ENCODE assay signal across 8 cellular contexts in the genomic region with DNA sequence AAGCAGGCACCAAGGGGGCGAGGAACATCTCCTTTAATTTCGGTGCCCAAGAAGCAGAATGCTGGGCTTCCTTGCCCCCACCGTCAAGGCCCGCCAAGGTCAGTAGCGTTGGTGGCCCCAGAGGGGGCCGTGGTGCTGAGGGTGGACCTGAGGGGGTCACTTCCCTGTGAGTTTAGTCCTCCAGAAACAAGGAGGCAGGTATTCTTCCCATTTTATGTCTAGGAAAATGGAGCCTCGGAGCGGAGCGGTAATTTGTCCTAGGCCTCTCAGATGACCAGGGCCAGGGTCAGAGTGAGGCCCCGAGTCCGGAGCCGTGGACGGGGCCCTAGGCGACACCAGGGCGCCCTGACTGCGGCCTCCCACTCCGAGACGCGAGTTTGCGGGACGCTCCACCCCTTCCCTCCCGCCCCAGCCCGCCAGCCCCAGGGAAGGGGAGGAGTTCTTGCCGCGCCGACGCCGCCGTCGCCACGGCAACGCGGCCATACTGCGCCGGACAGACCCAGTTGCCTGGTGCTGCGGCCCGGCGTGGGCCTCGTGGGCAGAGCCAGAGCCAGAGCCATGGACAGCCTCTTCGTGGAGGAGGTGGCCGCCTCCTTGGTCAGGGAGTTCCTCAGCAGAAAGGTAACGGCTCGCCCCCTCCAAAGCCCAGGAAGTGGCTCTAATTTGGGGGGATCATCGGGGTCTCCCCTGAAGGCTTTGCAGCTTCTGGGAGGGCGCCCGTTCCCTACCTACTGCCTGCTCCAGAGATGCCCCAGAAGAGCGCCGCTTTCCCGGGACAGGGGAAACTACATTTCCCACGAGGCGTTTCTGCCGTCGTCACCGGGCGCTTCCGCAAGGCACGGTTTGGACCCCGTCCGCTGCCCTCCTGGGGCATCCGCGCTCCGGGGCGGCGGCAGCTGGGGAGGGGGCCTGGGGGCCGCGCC. TPM values are rescaled to one million over a fixed set of nuclear protein-coding genes. Genes with fewer than 3 reads are reported as not detected.
A peak's percentile ranks its signal among the peaks of the same experiment; 100 is the strongest.
DNase-seq lines count a peak whose midpoint lies in the region; ATAC-seq, FAIRE-seq and TF ChIP-seq lines count a peak whose summit lies in the region.

A gene (plus strand): TSS at position 482 of the 923 bp plus-strand sequence. CDS start 77 bp downstream, at position 559.

- no peaks in the 10 kb centered on the region for H3K36me3 Mint-ChIP-seq in activated B cell treated with CpG ODN at 0.5 μM for 24 hours (ENCODE audit: low read depth)

- H3K4me3 ChIP-seq in bronchial epithelial cell (ENCODE audit: low read depth, low read length) (peak within 1 kb of the TSS; percentile 53), small intestine (ENCODE audit: low read depth in 1 of 2, low read length in 2 of 2) (peak within 1 kb of the TSS; percentile 82 to 86)

- no peaks in the 10 kb centered on the region for H3K9me3 ChIP-seq in small intestine (ENCODE audit: control insufficient read depth, low read depth)

- peaks cover 5% of the 10 kb centered on the region for H3K4me1 Mint-ChIP-seq in activated B cell treated with CpG ODN at 0.5 μM for 24 hours

- H3K4me3 Mint-ChIP-seq in activated B cell treated with CpG ODN at 0.5 μM for 24 hours = peak within 1 kb of the TSS; percentile 88

- peak within 1 kb of the TSS; percentile 60 for H3K27ac Mint-ChIP-seq in activated B cell treated with CpG ODN at 0.5 μM for 24 hours

- peak; percentile 93 for DNase-seq in GM13976 (ENCODE audit: low spot score)
- peak; percentile 2 for DNase-seq in NCI-H2029 treated with DMSO at 0.1 percent for 48 hours (lab: John Stamatoyannopoulos, UW)
- DNase-seq in activated B cell treated with CpG ODN at 0.5 μM for 24 hours = peak; percentile 59
- peak; percentile 23 for DNase-seq in bronchial epithelial cell (ENCODE audit: low read depth)
- DNase-seq in iPS-NIHi7 (ENCODE audit: extremely low spot score) = peak; percentile 95
- DNase-seq in small intestine = peak; percentile 76
- DNase-seq in UCSD-AML1 (lab: John Stamatoyannopoulos, UW; ENCODE audit: unreplicated experiment) = no peak

- CTCF ChIA-PET in activated B cell treated with CpG ODN at 0.5 μM for 24 hours (lab: Charles Lee) = no interaction called here

- H3K4me1 ChIP-seq in small intestine (ENCODE audit: control insufficient read depth in 2 of 2, insufficient read depth in 1 of 2, low read depth in 1 of 2, low read length in 1 of 2) = peaks cover 3 to 7% of the 10 kb centered on the region in 2 donors

- peak within 1 kb of the TSS; percentile 73 to 81 for H3K27ac ChIP-seq in small intestine (ENCODE audit: low read depth in 1 of 2, low read length in 1 of 2)

- 6 to 7% (median 6%) methylated on average over 58 to 66 of the region's 66 CpGs for WGBS in small intestine, 3 donors

- ATAC-seq in HG02798 (IDR thresholded peaks at IDR 0.05; ENCODE audit: poor library complexity, unreplicated experiment) (peak; percentile 94), activated B cell treated with CpG ODN at 0.5 μM for 24 hours (ENCODE audit: low read depth) (peak; percentile 91)

- H3K27me3 ChIP-seq in bronchial epithelial cell (ENCODE audit: control insufficient read depth, insufficient read depth, low read length) (no peaks in the 10 kb centered on the region), small intestine (ENCODE audit: control insufficient read depth in 2 of 2, insufficient read depth in 2 of 2, low read length in 2 of 2) (no peaks in the 10 kb centered on the region)

- in situ Hi-C loops in GM13976 (cut with MboI; ENCODE audit: low sequenced_read_pairs, unreplicated experiment) = no loop called here

- TF ChIP-seq CTCF in GM13976 (IDR thresholded peaks at IDR 0.05; ENCODE audit: borderline replicate concordance, control extremely low read depth, extremely low read depth, insufficient read depth, missing control alignments) = no peak
- no peak for TF ChIP-seq CTCF in activated B cell treated with CpG ODN at 0.5 μM for 24 hours (IDR thresholded peaks at IDR 0.05)
- TF ChIP-seq CTCF in bronchial epithelial cell (IDR thresholded peaks at IDR 0.05; ENCODE audit: insufficient read depth, low read length, severe bottlenecking) = no peak

- H3K27me3 Mint-ChIP-seq in activated B cell treated with CpG ODN at 0.5 μM for 24 hours = no peaks in the 10 kb centered on the region

- POLR2A ChIA-PET in activated B cell treated with CpG ODN at 0.5 μM for 24 hours (lab: Charles Lee) = interaction anchor here (0.5 to 1.0 kb wide), 3 partner anchors 8 to 1725 kb away, joined by 3 to 4 read pairs (median 3); no protein-coding TSS in a partner anchor

- no peak for FAIRE-seq in bronchial epithelial cell (lab: Jason Lieb, UNC)
- no peak for FAIRE-seq in small intestine (lab: Jason Lieb, UNC)

- intact Hi-C loops in activated B cell treated with CpG ODN at 0.5 μM for 24 hours (cut with micrococcal nuclease) = no loop called here

- no peaks in the 10 kb centered on the region for H3K36me3 ChIP-seq in bronchial epithelial cell (ENCODE audit: control insufficient read depth, insufficient read depth, low read length)
- no peaks in the 10 kb centered on the region for H3K36me3 ChIP-seq in small intestine (ENCODE audit: control insufficient read depth in 2 of 2, insufficient read depth in 2 of 2, low read length in 2 of 2)

- H3K9me3 Mint-ChIP-seq in activated B cell treated with CpG ODN at 0.5 μM for 24 hours = no peaks in the 10 kb centered on the region

RNA-seq across cellular contexts. Expression of the gene that starts here (rescaled TPM):
- total RNA-seq in activated B cell treated with CpG ODN at 0.5 μM for 24 hours (1.2 and 1.3 TPM in 2 replicates), bronchial epithelial cell (1.1 and 1.3 TPM in 2 replicates)
- 1 to 10 TPM in 1 of 3 donors, under 1 TPM in 2; 0.22 to 3.6 (median 0.27) TPM for polyA plus RNA-seq in small intestine
